ENCODE assay signal across 6 cellular contexts in the genomic region with DNA sequence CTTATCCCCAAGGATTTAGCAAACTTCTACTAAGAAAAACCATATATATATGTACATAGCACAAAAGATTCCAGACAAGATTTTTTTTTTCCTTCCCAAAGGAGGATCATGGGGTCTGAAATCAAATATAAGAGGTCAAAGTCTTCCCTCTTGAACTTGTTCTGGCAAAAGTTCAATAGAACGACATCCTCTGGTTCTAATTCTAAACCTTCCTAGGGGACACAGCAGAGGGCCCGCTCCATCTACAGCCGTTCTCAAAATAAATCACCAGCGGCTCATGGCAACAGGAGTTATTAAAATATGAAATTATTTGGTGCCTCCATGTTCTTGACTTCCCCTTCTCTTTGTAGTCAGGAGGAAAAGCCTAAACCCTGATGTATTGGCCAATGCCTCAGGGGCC. TPM values are rescaled to one million over a fixed set of nuclear protein-coding genes. Genes with fewer than 3 reads are reported as not detected.
"Had no signal": no experiment of that assay in that cellular context is flagged by ENCODE, and none has a peak within 500 bp of the region (broad histone marks: within the 10 kb centered on the region; RNA-seq: fewer than 3 reads in every experiment).

No MANE protein-coding gene starts in this region.

- H3K4me3 Mint-ChIP-seq: GM23338, H9 had no signal

- ATAC-seq: GM23338 had no signal

- H3K4me3 ChIP-seq: GM23338 had no signal

- DNase-seq: H9, HCEC 1CT, IMR-90 had no signal

- H3K4me1 Mint-ChIP-seq: GM23338, H9 had no signal

- H3K27ac Mint-ChIP-seq: GM23338 had no signal

RNA-seq across cellular contexts. Expression of a gene that starts 29.0 kb away (rescaled TPM):
- total RNA-seq: GM23338, H1, H9, HT-29, IMR-90 had no signal
